ENCODE assay signal across 31 cellular contexts in the genomic region with DNA sequence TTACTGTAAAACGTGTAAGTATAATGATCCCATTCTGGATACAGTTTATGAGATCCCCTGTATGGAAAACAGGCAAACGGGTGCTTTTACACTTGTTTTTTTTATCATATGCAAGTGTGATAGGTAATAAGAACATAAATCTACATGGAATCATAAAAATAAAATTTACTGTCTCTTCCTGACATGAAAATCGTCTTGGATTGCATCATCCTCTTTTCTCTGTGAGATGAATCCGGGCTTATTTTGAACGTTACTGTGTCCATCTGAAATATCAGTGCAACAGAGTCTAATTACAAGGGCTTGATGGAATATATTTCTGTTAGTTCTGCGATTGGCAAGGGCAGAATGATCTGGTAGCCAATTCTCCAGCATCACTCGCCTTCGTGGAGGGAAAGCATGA.
"Had no signal": no experiment of that assay in that cellular context is flagged by ENCODE, and none has a peak within 500 bp of the region (broad histone marks: within the 10 kb centered on the region; RNA-seq: fewer than 3 reads in every experiment).

No MANE protein-coding gene starts in this region.

- DNase-seq: MM.1S, MV-4-11, NCI-H1092, NCI-H1105, NCI-H1417 treated with DMSO at 0.1 percent for 48 hours, NCI-H1436 treated with DMSO at 0.1 percent for 48 hours, NCI-H1694 treated with DMSO at 0.1 percent for 48 hours, NCI-H187 treated with DMSO at 0.1 percent for 48 hours, NCI-H2029, NCI-H2081, NCI-H2171 treated with DMSO at 0.1 percent for 48 hours, NCI-H2227 treated with DMSO at 0.1 percent for 48 hours, NCI-H345, NCI-H446 treated with DMSO at 0.1 percent for 48 hours, NCI-H510A, NCI-H524, NCI-H526, NCI-H69, NCI-H748 treated with DMSO at 0.1 percent for 48 hours, NCI-H82, PC-9, SHP77, SIG-M5, SJCRH30, T-cell had no signal

- H3K36me3 ChIP-seq: SJCRH30 had no signal

- H3K27ac ChIP-seq: PC-9, RWPE1, SJCRH30, SK-N-MC had no signal

- ATAC-seq: Panc1, Right ventricle myocardium inferior, SK-N-SH treated with all-trans-retinoic acid at 6 μM for 48 hours, T-cell had no signal

- H3K4me1 Mint-ChIP-seq: T-cell had no signal

- H2AFZ ChIP-seq: PC-9 had no signal

- H3K4me2 ChIP-seq: PC-9 had no signal

- FAIRE-seq: RCC 7860 had no signal

- H3K27ac Mint-ChIP-seq: T-cell had no signal

- H3K4me3 ChIP-seq: PC-9, SJCRH30, SK-N-MC had no signal

- H3K27me3 ChIP-seq: SJCRH30 had no signal

- H3K4me3 Mint-ChIP-seq: T-cell had no signal

- H3K4me1 ChIP-seq: SJCRH30 had no signal
